8 cellular contexts compared by ENCODE assay signal in genomic region chr6:150667977-150668716, GRCh38.
DNase-seq lines count a peak whose midpoint lies in the region; ATAC-seq and TF ChIP-seq lines count a peak whose summit lies in the region.

No MANE protein-coding gene starts in this region.

- H3K9ac ChIP-seq in skeletal muscle tissue (ENCODE audit: low read depth in 1 of 3, low read length in 3 of 3) = no peak overlapping the region

- H3K4me3 ChIP-seq in brain microvascular endothelial cell (ENCODE audit: low read depth, low read length) (no peak overlapping the region), skeletal muscle tissue (ENCODE audit: low read length in 3 of 3) (no peak overlapping the region)

- ATAC-seq in HG03159 (IDR thresholded peaks at IDR 0.05; ENCODE audit: unreplicated experiment) (no peak), HG03039 (IDR thresholded peaks at IDR 0.05; ENCODE audit: unreplicated experiment) (no peak)

- DNase-seq in EL = peak; percentile 44
- DNase-seq in LoVo (ENCODE audit: low spot score) = peak; percentile 93
- DNase-seq in brain microvascular endothelial cell = peak; percentile 86
- DNase-seq in iPS-NIHi7 (ENCODE audit: extremely low spot score) = peak; percentile 17
- DNase-seq in GM20000 (ENCODE audit: low spot score) = no peak

- H3K4me1 ChIP-seq in skeletal muscle tissue (ENCODE audit: control insufficient read depth in 3 of 3, insufficient read depth in 3 of 3, low read length in 3 of 3) = peaks cover 5 to 10% (median 6%) of the 10 kb centered on the region in 3 donors

- H3K9me3 ChIP-seq in skeletal muscle tissue (ENCODE audit: control insufficient read depth in 3 of 3, low read length in 3 of 3) = no peaks in the 10 kb centered on the region

- H3K36me3 ChIP-seq in brain microvascular endothelial cell (replicated peaks) (no peaks in the 10 kb centered on the region), skeletal muscle tissue (ENCODE audit: control insufficient read depth in 3 of 3, insufficient read depth in 3 of 3, low read length in 3 of 3) (no peaks in the 10 kb centered on the region)

- TF ChIP-seq CTCF in brain microvascular endothelial cell (IDR thresholded peaks at IDR 0.05; ENCODE audit: low read depth, low read length, missing control alignments) (peak; percentile 49), GM20000 (IDR thresholded peaks at IDR 0.05; ENCODE audit: extremely low read depth, missing control alignments) (no peak)

- in situ Hi-C loops in brain microvascular endothelial cell (cut with HindIII; ENCODE audit: low pct_ligation_motif_present, low sequenced_read_pairs) = no loop called here

- H3K27ac ChIP-seq in brain microvascular endothelial cell = no peak overlapping the region
- peak overlapping the region; percentile 8 for H3K27ac ChIP-seq in skeletal muscle tissue (ENCODE audit: low read depth, low read length)

- no peaks in the 10 kb centered on the region for H3K27me3 ChIP-seq in brain microvascular endothelial cell (replicated peaks)
- H3K27me3 ChIP-seq in skeletal muscle tissue (ENCODE audit: control insufficient read depth in 3 of 3, insufficient read depth in 3 of 3, low read length in 3 of 3) = no peaks in the 10 kb centered on the region
